Comparison of ENCODE assay signal across 8 cellular contexts in the genomic region with DNA sequence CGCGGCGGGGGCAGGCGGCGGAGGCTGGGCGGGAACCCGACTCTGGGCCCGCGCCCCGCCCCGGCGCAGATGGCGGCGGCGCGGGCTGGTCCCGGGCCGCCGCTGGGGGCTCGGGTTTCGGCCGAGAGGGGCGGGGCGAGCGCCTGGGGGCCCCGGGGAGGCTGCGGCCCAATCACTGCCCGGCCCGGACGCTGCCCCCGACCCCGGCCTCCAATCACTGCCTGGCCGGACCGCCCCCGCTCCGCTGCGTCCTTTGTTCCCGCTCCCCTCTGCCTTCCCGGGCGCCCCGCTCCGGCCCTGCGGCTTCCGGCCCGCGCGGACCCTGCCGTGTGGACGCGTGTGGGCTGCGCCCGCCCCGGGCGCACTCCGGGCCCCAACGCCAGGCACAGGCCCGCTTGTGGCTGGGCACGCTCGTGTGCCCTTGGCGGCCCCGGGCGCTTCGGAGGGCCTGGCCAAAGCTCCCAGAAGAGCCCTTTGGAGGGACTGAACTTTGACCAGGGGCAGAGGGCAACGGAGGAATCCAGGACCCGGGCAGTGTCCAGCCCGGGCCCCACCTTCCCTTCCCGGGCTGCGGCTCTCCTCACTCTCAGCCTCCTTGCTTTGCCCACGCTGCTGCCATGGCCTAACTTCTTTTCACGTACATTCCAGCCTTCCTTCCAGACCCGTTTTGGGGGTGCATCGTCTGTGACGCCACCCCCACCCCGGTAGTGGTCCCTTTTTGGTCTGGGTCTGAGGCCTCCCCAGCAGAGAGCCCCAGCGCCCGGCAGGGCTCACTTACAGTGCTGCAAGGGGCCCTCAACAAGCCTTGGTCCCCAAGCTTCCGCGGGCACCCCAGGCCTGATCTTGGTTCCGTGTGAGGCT. TPM values are rescaled to one million over a fixed set of nuclear protein-coding genes. Genes with fewer than 3 reads are reported as not detected.
A peak's percentile ranks its signal among the peaks of the same experiment; 100 is the strongest.
DNase-seq lines count a peak whose midpoint lies in the region; ATAC-seq and TF ChIP-seq lines count a peak whose summit lies in the region.

No MANE protein-coding gene starts in this region.

- CTCF ChIA-PET in Caco-2 (lab: Charles Lee): interaction anchor here (1.2 to 2.9 kb wide), 3 partner anchors 26 to 68 kb away, joined by 5 to 25 read pairs (median 9); no protein-coding TSS in a partner anchor
- CTCF ChIA-PET in T-cell (lab: Charles Lee): interaction anchor here (1.1 to 1.3 kb wide), 3 partner anchors 33 to 34 kb away, joined by 3 read pairs; no protein-coding TSS in a partner anchor

- TF ChIP-seq POLR2A in esophagus muscularis mucosa (IDR thresholded peaks at IDR 0.05; ENCODE audit: low read depth) (no peak), upper lobe of left lung (IDR thresholded peaks at IDR 0.05) (peak in 2 of 4 donors; percentile 63 to 78)

- DNase-seq in Caco-2 (peak; percentile 91 to 94), GM19238 (ENCODE audit: insufficient read length, low spot score) (peak; percentile 82), T-cell (no peak), esophagus muscularis mucosa (ENCODE audit: extremely low spot score) (no peak), upper lobe of left lung (peak; percentile 88 to 96)
- no peak for DNase-seq in stimulated activated naive CD4-positive, alpha-beta T cell (lab: John Stamatoyannopoulos, UW)

- no peaks in the 10 kb centered on the region for H3K27me3 ChIP-seq in Caco-2 (replicated peaks; ENCODE audit: control insufficient read depth, insufficient read depth, low read length)
- H3K27me3 ChIP-seq in esophagus muscularis mucosa: no peaks in the 10 kb centered on the region
- no peaks in the 10 kb centered on the region for H3K27me3 ChIP-seq in mononuclear cell (ENCODE audit: insufficient read depth, low read length)
- H3K27me3 ChIP-seq in upper lobe of left lung: no peaks in the 10 kb centered on the region

- H3K36me3 ChIP-seq in Caco-2 (ENCODE audit: control insufficient read depth, insufficient read depth, low read length): no peaks in the 10 kb centered on the region
- no peaks in the 10 kb centered on the region for H3K36me3 ChIP-seq in esophagus muscularis mucosa
- H3K36me3 ChIP-seq in upper lobe of left lung: no peaks in the 10 kb centered on the region

- peaks cover 25% of the 10 kb centered on the region for H3K4me1 ChIP-seq in Caco-2
- H3K4me1 ChIP-seq in esophagus muscularis mucosa: peaks cover 12 to 45% (median 28%) of the 10 kb centered on the region in 4 donors
- peaks cover 13% of the 10 kb centered on the region for H3K4me1 ChIP-seq in mononuclear cell (ENCODE audit: insufficient read depth, low read length)
- peaks cover 10 to 26% (median 15%) of the 10 kb centered on the region in 4 donors for H3K4me1 ChIP-seq in upper lobe of left lung

- peak overlapping the region; percentile 81 for H3K4me3 Mint-ChIP-seq in Caco-2 (ENCODE audit: unreplicated experiment)
- H3K4me3 Mint-ChIP-seq in T-cell: peak overlapping the region; percentile 57 to 77 (median 58)

- peaks cover 19% of the 10 kb centered on the region for H3K36me3 Mint-ChIP-seq in Caco-2 (ENCODE audit: insufficient read depth, unreplicated experiment)
- H3K36me3 Mint-ChIP-seq in T-cell: no peaks in the 10 kb centered on the region

- no peak for TF ChIP-seq CTCF in Caco-2 (IDR thresholded peaks at IDR 0.05; ENCODE audit: insufficient read depth in 1 of 2, low read depth in 1 of 2, low read length in 1 of 2, severe bottlenecking in 1 of 2, unreplicated experiment in 1 of 2)
- peak in 1 of 3 experiments; percentile 23 for TF ChIP-seq CTCF in esophagus muscularis mucosa (IDR thresholded peaks at IDR 0.05)
- TF ChIP-seq CTCF in upper lobe of left lung (IDR thresholded peaks at IDR 0.05): peak in 1 of 6 experiments; percentile 27

- H3K4me1 Mint-ChIP-seq in Caco-2 (ENCODE audit: low read depth, unreplicated experiment): peaks cover 16% of the 10 kb centered on the region
- H3K4me1 Mint-ChIP-seq in T-cell: peaks cover 8 to 15% (median 11%) of the 10 kb centered on the region in 3 donors

- H3K27ac Mint-ChIP-seq in Caco-2 (ENCODE audit: unreplicated experiment) (peak overlapping the region; percentile 93), T-cell (peak overlapping the region in 1 of 2 donors; percentile 11)

- intact Hi-C loops in Caco-2 (cut with micrococcal nuclease; ENCODE audit: unreplicated experiment): loop anchor here (1.0 kb wide), 3 partner anchors 19 to 34 kb away; no protein-coding TSS in a partner anchor
- intact Hi-C loops in esophagus muscularis mucosa (cut with DNase I): no loop called here

- ATAC-seq in HG03354 (IDR thresholded peaks at IDR 0.05; ENCODE audit: poor library complexity, severe bottlenecking, unreplicated experiment): peak; percentile 77
- ATAC-seq in T-cell (replicated peaks in 1 of 4): peak in 1 of 4 experiments; percentile 21
- peak; percentile 81 to 95 for ATAC-seq in upper lobe of left lung (ENCODE audit: low FRiP score in 2 of 2)

- peak overlapping the region; percentile 82 to 90 (median 88) for H3K27ac ChIP-seq in esophagus muscularis mucosa (replicated peaks in 1 of 4)
- H3K27ac ChIP-seq in upper lobe of left lung: peak overlapping the region; percentile 86 to 90 (median 89)

- POLR2A ChIA-PET in Caco-2 (lab: Charles Lee) (interaction anchor here (0.6 to 1.6 kb wide), 6 partner anchors 14 to 217 kb away, joined by 3 to 20 read pairs (median 4); partner anchors contain the start of genes NCL and PTMA), T-cell (lab: Charles Lee) (interaction anchor here in 1 of 2 donors (0.6 kb wide), 1 partner anchor 69 kb away, joined by 7 read pairs; no protein-coding TSS in a partner anchor)

- H3K4me3 ChIP-seq in Caco-2 (ENCODE audit: low read depth, low read length) (peak overlapping the region; percentile 67), esophagus muscularis mucosa (peak overlapping the region; percentile 55 to 65 (median 57)), mononuclear cell (ENCODE audit: low read length) (peak overlapping the region; percentile 22), upper lobe of left lung (peak overlapping the region; percentile 13 to 55 (median 50))

- BruUV-seq in Caco-2 (replicated peaks; lab: Mats Ljungman, UMichigan): TSS peak; percentile 77

- TF ChIP-seq EP300 in esophagus muscularis mucosa (IDR thresholded peaks at IDR 0.05): no peak
- no peak for TF ChIP-seq EP300 in upper lobe of left lung (IDR thresholded peaks at IDR 0.05)

- H3K27me3 Mint-ChIP-seq in Caco-2 (ENCODE audit: insufficient read depth, unreplicated experiment) (no peaks in the 10 kb centered on the region), T-cell (peaks cover 14 to 26% of the 10 kb centered on the region in 2 donors)

- WGBS in esophagus muscularis mucosa: 7% methylated on average over 51 of the region's 79 CpGs
- 12 to 31% methylated on average over 8 to 54 of the region's 79 CpGs for WGBS in upper lobe of left lung, 2 donors

- H3K9me3 ChIP-seq in Caco-2 (no peaks in the 10 kb centered on the region), esophagus muscularis mucosa (no peaks in the 10 kb centered on the region), mononuclear cell (ENCODE audit: low read depth, low read length) (no peaks in the 10 kb centered on the region), upper lobe of left lung (no peaks in the 10 kb centered on the region)

- H3K9me3 Mint-ChIP-seq in Caco-2 (ENCODE audit: unreplicated experiment): no peaks in the 10 kb centered on the region
- no peaks in the 10 kb centered on the region for H3K9me3 Mint-ChIP-seq in T-cell

RNA-seq across cellular contexts. Expression of gene PTMA, which starts 27.1 kb away (rescaled TPM):
- total RNA-seq in Caco-2 (2022) (597 and 669 TPM in 2 replicates), T-cell (1,000 to 10,000 TPM; 1,067 to 1,378 (median 1,149) TPM), esophagus muscularis mucosa (100 to 1,000 TPM; 571 to 894 (median 806) TPM), mononuclear cell (1,408 TPM), upper lobe of left lung (100 to 1,000 TPM; 344 to 896 (median 663) TPM)

Comparison
In these comparisons a context has a peak if more than half of its experiments do, and no peak if none do; other contexts are left out.
1. DNase-seq: peak in Caco-2 (2 of 2), GM19238 (single experiment) and upper lobe of left lung (2 of 2); none in T-cell (0 of 34), esophagus muscularis mucosa (single experiment) and stimulated activated naive CD4-positive, alpha-beta T cell (0 of 6).
2. Peak in every context shown above with its lines, with median percentiles within 50 percentile points of each other: H3K4me3 ChIP-seq.